In the genomic region with DNA sequence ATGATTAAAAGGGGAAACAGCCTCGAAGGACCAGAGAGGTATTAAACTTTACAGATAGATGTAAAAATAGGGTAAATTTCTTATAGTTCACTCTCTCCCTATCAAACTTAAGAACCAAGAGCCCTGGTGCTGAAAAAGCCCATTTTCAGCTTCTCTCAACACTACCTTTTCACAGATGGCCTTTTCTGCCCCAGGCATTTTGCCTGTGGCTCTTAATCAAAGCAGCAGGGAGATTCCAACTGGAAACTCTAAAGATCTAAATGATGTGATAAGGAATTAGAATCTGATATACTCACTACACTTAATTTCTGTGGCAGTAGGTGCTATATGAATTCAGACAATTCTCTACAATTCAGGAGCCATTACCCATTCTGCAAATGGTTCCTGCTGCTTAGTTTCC, we compare ENCODE assay signal across 30 cellular contexts.
"Had no signal": no experiment of that assay in that cellular context is flagged by ENCODE, and none has a peak within 500 bp of the region (broad histone marks: within the 10 kb centered on the region; RNA-seq: fewer than 3 reads in every experiment).

No MANE protein-coding gene starts in this region.

- H3K4me3 Mint-ChIP-seq: activated naive CD4-positive, alpha-beta T cell treated with anti-CD3 and anti-CD28 coated beads for 36 hours; activated naive CD8-positive, alpha-beta T cell treated with anti-CD3 and anti-CD28 coated beads for 36 hours; brain; natural killer cell; neural progenitor cell; T-cell; T-helper 2 cell treated with Interferon-gamma antibody and Interleukin-4, amounts not matched to agents 5 μg/mL and 100 μg/mL, for 36 hours had no signal

- H3K4me2 ChIP-seq: neural progenitor cell had no signal

- H3K27ac ChIP-seq: adrenal gland, cardiac muscle cell, heart left ventricle, left lung, lower lobe of right lung, neural progenitor cell, testis, transverse colon had no signal

- H3K36me3 ChIP-seq: adrenal gland, cardiac muscle cell, heart left ventricle, left lung, lower lobe of right lung, neural progenitor cell, transverse colon had no signal

- H3K9me3 ChIP-seq: adrenal gland, heart left ventricle, left lung, lower lobe of right lung, testis, transverse colon had no signal

- DNase-seq: activated CD4-positive, alpha-beta T cell treated with anti-CD3 and anti-CD28 coated beads for 4 hours; activated CD4-positive, alpha-beta T cell treated with anti-CD3 and anti-CD28 coated beads, Interleukin-2, amount 50 U/mL, for 4 hours; activated effector memory CD4-positive, alpha-beta T cell treated with anti-CD3 and anti-CD28 coated beads, Interleukin-2, amount 50 U/mL, for 16 hours; activated naive CD4-positive, alpha-beta T cell treated with anti-CD3 and anti-CD28 coated beads for 36 hours; activated naive CD8-positive, alpha-beta T cell treated with anti-CD3 and anti-CD28 coated beads for 36 hours; activated T-cell treated with anti-CD3 and anti-CD28 coated beads for 4 hours; adrenal gland; aorta; cortex of kidney; heart left ventricle; hypothalamus; kidney glomerular epithelial cell; left lung; lower lobe of right lung; mesenchymal stem cell; natural killer cell; occipital lobe; right cardiac atrium; stimulated activated CD4-positive, alpha-beta T cell treated with anti-CD3 and anti-CD28 coated beads, Interleukin-15, amount 100 ng/mL, for 24 hours; stimulated activated CD4-positive, alpha-beta T cell treated with anti-CD3 and anti-CD28 coated beads, Interleukin-2, amount 100 ng/mL, for 24 hours; stimulated activated naive CD4-positive, alpha-beta T cell treated with Interleukin-2 at 50 U/mL for 16 hours; T-cell; testis; transverse colon had no signal

- H3K4me3 ChIP-seq: adrenal gland, cardiac muscle cell, heart left ventricle, left lung, lower lobe of right lung, neural progenitor cell, testis, transverse colon had no signal

- H2AFZ ChIP-seq: neural progenitor cell had no signal

- H3K27me3 ChIP-seq: adrenal gland, cardiac muscle cell, left lung, neural progenitor cell, testis, transverse colon had no signal

- ATAC-seq: heart left ventricle, left lung, lower lobe of right lung, natural killer cell, right cardiac atrium, T-cell had no signal

- H3K4me1 ChIP-seq: adrenal gland, heart left ventricle, left lung, lower lobe of right lung, neural progenitor cell, testis, transverse colon had no signal

- H3K36me3 Mint-ChIP-seq: natural killer cell had no signal

- H3K9me3 Mint-ChIP-seq: activated naive CD4-positive, alpha-beta T cell treated with anti-CD3 and anti-CD28 coated beads for 36 hours; activated naive CD8-positive, alpha-beta T cell treated with anti-CD3 and anti-CD28 coated beads for 36 hours; brain; natural killer cell; neural progenitor cell; T-helper 2 cell treated with Interferon-gamma antibody and Interleukin-4, amounts not matched to agents 5 μg/mL and 100 μg/mL, for 36 hours had no signal

- FAIRE-seq: endothelial cell of umbilical vein, urothelium cell line had no signal

- H3K27me3 Mint-ChIP-seq: activated naive CD8-positive, alpha-beta T cell treated with anti-CD3 and anti-CD28 coated beads for 36 hours; brain had no signal

- H3K9ac ChIP-seq: neural progenitor cell had no signal

- H3K27ac Mint-ChIP-seq: activated naive CD4-positive, alpha-beta T cell treated with anti-CD3 and anti-CD28 coated beads for 36 hours; activated naive CD8-positive, alpha-beta T cell treated with anti-CD3 and anti-CD28 coated beads for 36 hours; natural killer cell; neural progenitor cell; T-helper 2 cell treated with Interferon-gamma antibody and Interleukin-4, amounts not matched to agents 5 μg/mL and 100 μg/mL, for 36 hours had no signal
